In genomic region chr5:131381792-131382191, GRCh38 we compare ENCODE assay signal across 10 cellular contexts.
DNase-seq lines count a peak whose midpoint lies in the region; ATAC-seq lines count a peak whose summit lies in the region.
"Had no signal": no experiment of that assay in that cellular context is flagged by ENCODE, and none has a peak within 500 bp of the region (broad histone marks: within the 10 kb centered on the region; RNA-seq: fewer than 3 reads in every experiment).

No MANE protein-coding gene starts in this region.

- peaks cover 4% of the 10 kb centered on the region for H3K9me3 Mint-ChIP-seq in stimulated activated effector memory CD8-positive, alpha-beta T cell treated with anti-CD3 and anti-CD28 coated beads, Interleukin-12 subunit alpha, Interleukin-12 subunit beta, amount 100 ng/mL, for 72 hours
- H3K9me3 Mint-ChIP-seq: brain had no signal

- H3K36me3 Mint-ChIP-seq in stimulated activated effector memory CD8-positive, alpha-beta T cell treated with anti-CD3 and anti-CD28 coated beads, Interleukin-12 subunit alpha, Interleukin-12 subunit beta, amount 100 ng/mL, for 72 hours: peaks cover 88% of the 10 kb centered on the region

- H3K27ac Mint-ChIP-seq in stimulated activated effector memory CD8-positive, alpha-beta T cell treated with anti-CD3 and anti-CD28 coated beads, Interleukin-12 subunit alpha, Interleukin-12 subunit beta, amount 100 ng/mL, for 72 hours: peak overlapping the region; percentile 93

- peak; percentile 3 for ATAC-seq in activated CD4-positive, CD25-positive, alpha-beta regulatory T cell treated with anti-CD3 and anti-CD28 coated beads, Interleukin-2, amount 50 U/mL, for 24 hours
- ATAC-seq in HG02852 (IDR thresholded peaks at IDR 0.05; ENCODE audit: unreplicated experiment): peak; percentile 63
- no peak for ATAC-seq in stimulated activated effector memory CD8-positive, alpha-beta T cell treated with anti-CD3 and anti-CD28 coated beads, Interleukin-12 subunit alpha, Interleukin-12 subunit beta, amount 100 ng/mL, for 72 hours

- H3K4me3 Mint-ChIP-seq in stimulated activated effector memory CD8-positive, alpha-beta T cell treated with anti-CD3 and anti-CD28 coated beads, Interleukin-12 subunit alpha, Interleukin-12 subunit beta, amount 100 ng/mL, for 72 hours: peak overlapping the region; percentile 53
- H3K4me3 Mint-ChIP-seq: brain had no signal

- H3K4me1 Mint-ChIP-seq in stimulated activated effector memory CD8-positive, alpha-beta T cell treated with anti-CD3 and anti-CD28 coated beads, Interleukin-12 subunit alpha, Interleukin-12 subunit beta, amount 100 ng/mL, for 72 hours: peaks cover 78% of the 10 kb centered on the region

- DNase-seq in activated CD4-positive, CD25-positive, alpha-beta regulatory T cell treated with anti-CD3 and anti-CD28 coated beads, Interleukin-2, amount 50 U/mL, for 72 hours: no peak
- DNase-seq in RPMI8226 (peak; percentile 47), AG08395 (ENCODE audit: low spot score) (no peak), SKM-1 (lab: John Stamatoyannopoulos, UW; ENCODE audit: unreplicated experiment) (no peak), NCI-H1417 treated with DMSO at 0.1 percent for 48 hours (lab: John Stamatoyannopoulos, UW) (no peak)
- no peak for DNase-seq in stimulated activated effector memory CD8-positive, alpha-beta T cell treated with anti-CD3 and anti-CD28 coated beads, Interleukin-12 subunit alpha, Interleukin-12 subunit beta, amount 100 ng/mL, for 72 hours (ENCODE audit: low spot score in 2 of 2)
- DNase-seq: Right ventricle myocardium superior had no signal
